ENCODE assay signal across 12 cellular contexts in the genomic region with DNA sequence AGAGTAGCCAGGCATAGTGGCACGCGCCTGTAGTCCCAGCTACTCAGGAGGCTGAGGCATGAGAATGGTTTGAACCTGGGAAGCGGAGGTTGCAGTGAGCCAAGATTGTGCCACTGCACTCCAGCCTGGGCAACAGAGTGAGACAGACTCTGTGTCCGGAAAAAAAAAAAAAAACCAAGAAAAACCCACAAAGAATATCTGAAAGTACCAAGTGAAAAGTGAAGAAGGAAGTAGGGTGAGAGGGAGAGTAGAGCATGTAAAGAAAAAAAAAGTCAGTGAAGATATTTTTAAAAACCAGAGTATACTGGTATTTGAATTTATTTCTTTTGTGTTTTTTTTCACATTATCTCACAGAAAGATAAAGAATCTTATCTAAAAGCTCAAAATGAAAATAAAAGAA. TPM values are rescaled to one million over a fixed set of nuclear protein-coding genes. Genes with fewer than 3 reads are reported as not detected.
DNase-seq lines count a peak whose midpoint lies in the region; ATAC-seq and TF ChIP-seq lines count a peak whose summit lies in the region.
"Had no signal": no experiment of that assay in that cellular context is flagged by ENCODE, and none has a peak within 500 bp of the region (broad histone marks: within the 10 kb centered on the region; RNA-seq: fewer than 3 reads in every experiment).

No MANE protein-coding gene starts in this region.

- H3K27me3 Mint-ChIP-seq in activated T-cell treated with anti-CD3 and anti-CD28 coated beads, Interleukin-2, amount 50 U/mL, for 72 hours (ENCODE audit: low read depth): no peaks in the 10 kb centered on the region

- no peaks in the 10 kb centered on the region for H3K9me3 Mint-ChIP-seq in activated T-cell treated with anti-CD3 and anti-CD28 coated beads, Interleukin-2, amount 50 U/mL, for 72 hours
- H3K9me3 Mint-ChIP-seq: neural progenitor cell had no signal

- no peaks in the 10 kb centered on the region for H3K36me3 ChIP-seq in testis (ENCODE audit: low read depth, missing control alignments)
- H3K36me3 ChIP-seq: HAP-1, neural progenitor cell had no signal

- H3K27ac ChIP-seq in cingulate gyrus (ENCODE audit: low read depth, low read length): peak overlapping the region; percentile 87
- peak overlapping the region; percentile 63 to 73 for H3K27ac ChIP-seq in testis
- H3K27ac ChIP-seq: neural progenitor cell had no signal

- H3K4me1 ChIP-seq in testis: peaks cover 26% of the 10 kb centered on the region

- no peak for DNase-seq in activated T-cell treated with anti-CD3 and anti-CD28 coated beads, Interleukin-2, amount 50 U/mL, for 72 hours
- DNase-seq in activated T-cell treated with anti-CD3 and anti-CD28 coated beads, Interleukin-2, amount 50 U/mL, for 1 hour: no peak
- DNase-seq in testis (no peak), DMS79 (lab: John Stamatoyannopoulos, UW) (no peak), NCI-H446 (lab: John Stamatoyannopoulos, UW) (no peak)
- DNase-seq: NCI-H2171 treated with DMSO at 0.1 percent for 48 hours had no signal

- intact Hi-C loops in testis (cut with DNase I; ENCODE audit: low total_unique reads): loop anchor here (5.0 kb wide), 1 partner anchor 75 kb away; no protein-coding TSS in a partner anchor

- no peak overlapping the region for H3K4me3 ChIP-seq in testis
- H3K4me3 ChIP-seq: HAP-1, neural progenitor cell had no signal

- peak overlapping the region; percentile 82 for H3K27ac Mint-ChIP-seq in activated T-cell treated with anti-CD3 and anti-CD28 coated beads, Interleukin-2, amount 50 U/mL, for 72 hours

- no peaks in the 10 kb centered on the region for H3K4me1 Mint-ChIP-seq in activated T-cell treated with anti-CD3 and anti-CD28 coated beads, Interleukin-2, amount 50 U/mL, for 72 hours (ENCODE audit: low read depth)

- peak overlapping the region in 1 of 2 donors; percentile 32 for H3K4me3 Mint-ChIP-seq in activated T-cell treated with anti-CD3 and anti-CD28 coated beads, Interleukin-2, amount 50 U/mL, for 72 hours
- H3K4me3 Mint-ChIP-seq: neural progenitor cell had no signal

- no peak for TF ChIP-seq CTCF in testis (IDR thresholded peaks at IDR 0.05)

- H3K36me3 Mint-ChIP-seq in activated T-cell treated with anti-CD3 and anti-CD28 coated beads, Interleukin-2, amount 50 U/mL, for 72 hours (ENCODE audit: insufficient read depth in 2 of 2): peaks cover 0 to 2% of the 10 kb centered on the region in 2 donors

- no peak for TF ChIP-seq POLR2A in testis (IDR thresholded peaks at IDR 0.05)

- H3K27me3 ChIP-seq in testis: no peaks in the 10 kb centered on the region
- H3K27me3 ChIP-seq: neural progenitor cell had no signal

- no peaks in the 10 kb centered on the region for H3K9me3 ChIP-seq in testis
- H3K9me3 ChIP-seq: HAP-1 had no signal

- WGBS in testis, 2 donors: 74 to 83% methylated on average over 4 of the region's 4 CpGs

- ATAC-seq in activated T-cell treated with anti-CD3 and anti-CD28 coated beads, Interleukin-2, amount 50 U/mL, for 72 hours (replicated peaks in 1 of 2): no peak
- peak; percentile 89 for ATAC-seq in HG03066 (IDR thresholded peaks at IDR 0.05; ENCODE audit: low read depth, unreplicated experiment)
- ATAC-seq in GM19035 (IDR thresholded peaks at IDR 0.05; ENCODE audit: unreplicated experiment): no peak

RNA-seq across cellular contexts. Expression of gene ISM2, which starts 43.3 kb away (rescaled TPM):
- not detected for total RNA-seq in activated T-cell treated with anti-CD3 and anti-CD28 coated beads, Interleukin-2, amount 50 U/mL, for 72 hours
- total RNA-seq in testis: 10 to 100 TPM in 1 of 2 donors, 1 to 10 TPM in 1; 6.2 to 28.7 TPM
- polyA plus RNA-seq in testis (ENCODE audit: insufficient read depth, low read depth, low replicate concordance): 4.4 TPM
- polyA plus RNA-seq: AG04450 had no signal

Comparison
In these comparisons a context has a peak if more than half of its experiments do, and no peak if none do; other contexts are left out.
1. RNA of gene ISM2, which starts 43.3 kb away (total RNA-seq): 6.2 to 28.7 TPM in testis; not detected in activated T-cell treated with anti-CD3 and anti-CD28 coated beads, Interleukin-2, amount 50 U/mL, for 72 hours; every median in the first group is over 4 times any median in the second.